ENCODE assay signal across 1 cellular context in genomic region chr16:58197314-58198012, GRCh38.
TF ChIP-seq lines count a peak whose summit lies in the region.

No MANE protein-coding gene starts in this region.

TF ChIP-seq in HCT116, 20 proteins besides CTCF, POLR2A, EP300 and RAD21 (continued from another document):
- TF ChIP-seq REST (IDR thresholded peaks at IDR 0.05; ENCODE audit: low read depth) (no peak), CEBPB (IDR thresholded peaks at IDR 0.05; ENCODE audit: low read depth) (no peak), SRF (IDR thresholded peaks at IDR 0.05; ENCODE audit: low read depth) (no peak), ZFX (IDR thresholded peaks at IDR 0.05) (no peak), JUND (IDR thresholded peaks at IDR 0.05) (no peak)
